ENCODE assay signal across 1 cellular context in the genomic region with DNA sequence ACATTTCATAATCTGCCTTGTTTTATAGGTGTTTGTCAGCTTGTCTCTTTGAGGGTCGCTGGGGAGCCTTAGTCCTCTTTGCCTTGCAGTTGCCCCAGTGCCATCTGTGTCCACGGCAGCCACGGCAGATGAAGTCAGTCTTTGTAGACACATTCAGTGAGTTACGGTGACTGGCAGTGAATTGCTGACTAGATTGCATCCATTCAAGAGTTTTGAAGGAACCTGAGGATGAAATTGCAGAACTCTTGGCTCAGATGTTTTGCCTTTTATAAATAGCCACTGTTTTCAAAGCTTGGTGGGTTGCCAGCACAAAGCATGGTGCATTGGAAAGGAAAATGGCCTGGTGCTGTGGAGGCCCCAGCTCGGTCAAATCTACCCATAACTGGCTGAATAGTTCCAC.
TF ChIP-seq lines count a peak whose summit lies in the region.

No MANE protein-coding gene starts in this region.

TF ChIP-seq in GM23338, 12 proteins besides CTCF, POLR2A, EP300 and RAD21 (continued from another document):
- TF ChIP-seq, protein P1, sequence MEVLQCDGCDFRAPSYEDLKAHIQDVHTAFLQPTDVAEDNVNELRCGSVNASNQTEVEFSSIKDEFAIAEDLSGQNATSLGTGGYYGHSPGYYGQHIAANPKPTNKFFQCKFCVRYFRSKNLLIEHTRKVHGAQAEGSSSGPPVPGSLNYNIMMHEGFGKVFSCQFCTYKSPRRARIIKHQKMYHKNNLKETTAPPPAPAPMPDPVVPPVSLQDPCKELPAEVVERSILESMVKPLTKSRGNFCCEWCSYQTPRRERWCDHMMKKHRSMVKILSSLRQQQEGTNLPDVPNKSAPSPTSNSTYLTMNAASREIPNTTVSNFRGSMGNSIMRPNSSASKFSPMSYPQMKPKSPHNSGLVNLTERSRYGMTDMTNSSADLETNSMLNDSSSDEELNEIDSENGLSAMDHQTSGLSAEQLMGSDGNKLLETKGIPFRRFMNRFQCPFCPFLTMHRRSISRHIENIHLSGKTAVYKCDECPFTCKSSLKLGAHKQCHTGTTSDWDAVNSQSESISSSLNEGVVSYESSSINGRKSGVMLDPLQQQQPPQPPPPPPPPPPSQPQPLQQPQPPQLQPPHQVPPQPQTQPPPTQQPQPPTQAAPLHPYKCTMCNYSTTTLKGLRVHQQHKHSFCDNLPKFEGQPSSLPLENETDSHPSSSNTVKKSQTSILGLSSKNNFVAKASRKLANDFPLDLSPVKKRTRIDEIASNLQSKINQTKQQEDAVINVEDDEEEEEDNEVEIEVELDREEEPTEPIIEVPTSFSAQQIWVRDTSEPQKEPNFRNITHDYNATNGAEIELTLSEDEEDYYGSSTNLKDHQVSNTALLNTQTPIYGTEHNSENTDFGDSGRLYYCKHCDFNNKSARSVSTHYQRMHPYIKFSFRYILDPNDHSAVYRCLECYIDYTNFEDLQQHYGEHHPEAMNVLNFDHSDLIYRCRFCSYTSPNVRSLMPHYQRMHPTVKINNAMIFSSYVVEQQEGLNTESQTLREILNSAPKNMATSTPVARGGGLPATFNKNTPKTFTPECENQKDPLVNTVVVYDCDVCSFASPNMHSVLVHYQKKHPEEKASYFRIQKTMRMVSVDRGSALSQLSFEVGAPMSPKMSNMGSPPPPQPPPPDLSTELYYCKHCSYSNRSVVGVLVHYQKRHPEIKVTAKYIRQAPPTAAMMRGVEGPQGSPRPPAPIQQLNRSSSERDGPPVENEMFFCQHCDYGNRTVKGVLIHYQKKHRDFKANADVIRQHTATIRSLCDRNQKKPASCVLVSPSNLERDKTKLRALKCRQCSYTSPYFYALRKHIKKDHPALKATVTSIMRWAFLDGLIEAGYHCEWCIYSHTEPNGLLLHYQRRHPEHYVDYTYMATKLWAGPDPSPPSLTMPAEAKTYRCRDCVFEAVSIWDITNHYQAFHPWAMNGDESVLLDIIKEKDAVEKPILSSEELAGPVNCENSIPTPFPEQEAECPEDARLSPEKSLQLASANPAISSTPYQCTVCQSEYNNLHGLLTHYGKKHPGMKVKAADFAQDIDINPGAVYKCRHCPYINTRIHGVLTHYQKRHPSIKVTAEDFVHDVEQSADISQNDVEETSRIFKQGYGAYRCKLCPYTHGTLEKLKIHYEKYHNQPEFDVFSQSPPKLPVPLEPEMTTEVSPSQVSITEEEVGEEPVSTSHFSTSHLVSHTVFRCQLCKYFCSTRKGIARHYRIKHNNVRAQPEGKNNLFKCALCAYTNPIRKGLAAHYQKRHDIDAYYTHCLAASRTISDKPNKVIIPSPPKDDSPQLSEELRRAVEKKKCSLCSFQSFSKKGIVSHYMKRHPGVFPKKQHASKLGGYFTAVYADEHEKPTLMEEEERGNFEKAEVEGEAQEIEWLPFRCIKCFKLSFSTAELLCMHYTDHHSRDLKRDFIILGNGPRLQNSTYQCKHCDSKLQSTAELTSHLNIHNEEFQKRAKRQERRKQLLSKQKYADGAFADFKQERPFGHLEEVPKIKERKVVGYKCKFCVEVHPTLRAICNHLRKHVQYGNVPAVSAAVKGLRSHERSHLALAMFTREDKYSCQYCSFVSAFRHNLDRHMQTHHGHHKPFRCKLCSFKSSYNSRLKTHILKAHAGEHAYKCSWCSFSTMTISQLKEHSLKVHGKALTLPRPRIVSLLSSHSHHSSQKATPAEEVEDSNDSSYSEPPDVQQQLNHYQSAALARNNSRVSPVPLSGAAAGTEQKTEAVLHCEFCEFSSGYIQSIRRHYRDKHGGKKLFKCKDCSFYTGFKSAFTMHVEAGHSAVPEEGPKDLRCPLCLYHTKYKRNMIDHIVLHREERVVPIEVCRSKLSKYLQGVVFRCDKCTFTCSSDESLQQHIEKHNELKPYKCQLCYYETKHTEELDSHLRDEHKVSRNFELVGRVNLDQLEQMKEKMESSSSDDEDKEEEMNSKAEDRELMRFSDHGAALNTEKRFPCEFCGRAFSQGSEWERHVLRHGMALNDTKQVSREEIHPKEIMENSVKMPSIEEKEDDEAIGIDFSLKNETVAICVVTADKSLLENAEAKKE (CRISPR knock-in tag; IDR thresholded peaks at IDR 0.05) = no peak
- no peak for TF ChIP-seq CREB1 (CRISPR knock-in tag; IDR thresholded peaks at IDR 0.05; ENCODE audit: low read depth)
- TF ChIP-seq NANOG (IDR thresholded peaks at IDR 0.05; ENCODE audit: borderline replicate concordance) = no peak
